ENCODE assay signal across 24 cellular contexts in the genomic region with DNA sequence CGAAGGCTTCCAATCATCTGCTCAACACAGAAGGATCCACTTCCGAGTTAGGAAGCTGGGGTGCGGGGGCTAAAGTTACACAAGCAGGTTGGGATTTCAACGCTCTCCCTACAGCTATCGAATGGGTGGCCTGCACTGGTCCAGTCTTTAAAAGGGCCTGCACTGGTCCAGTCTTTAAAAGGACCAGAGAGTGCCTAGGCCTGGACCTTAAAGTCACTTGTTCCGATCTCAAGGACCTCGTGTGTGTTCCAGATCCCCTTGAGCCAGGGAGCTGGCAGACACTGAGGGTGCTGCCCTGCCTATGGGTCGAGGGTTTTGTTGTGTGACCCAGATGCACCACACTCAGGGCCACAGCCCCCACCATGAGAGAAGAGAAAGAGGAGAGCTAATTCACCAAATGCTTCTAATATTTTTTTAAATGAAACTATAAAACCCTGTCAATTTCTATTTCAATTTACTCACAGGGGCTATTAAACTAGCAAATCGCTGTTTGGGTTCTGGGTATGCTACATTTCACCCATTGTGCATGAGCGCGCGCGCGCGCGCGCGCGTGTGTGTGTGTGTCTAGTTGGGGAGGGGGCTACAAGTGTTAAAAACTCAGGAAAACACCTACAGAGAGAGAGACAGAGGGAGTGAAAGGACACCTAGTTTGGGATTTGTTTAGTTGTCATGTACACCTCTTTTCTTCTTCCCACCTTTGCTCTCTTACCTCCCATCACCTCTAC. TPM values are rescaled to one million over a fixed set of nuclear protein-coding genes. Genes with fewer than 3 reads are reported as not detected.
DNase-seq lines count a peak whose midpoint lies in the region; ATAC-seq, FAIRE-seq and TF ChIP-seq lines count a peak whose summit lies in the region.
"Had no signal": no experiment of that assay in that cellular context is flagged by ENCODE, and none has a peak within 500 bp of the region (broad histone marks: within the 10 kb centered on the region; RNA-seq: fewer than 3 reads in every experiment).

No MANE protein-coding gene starts in this region.

- peak overlapping the region; percentile 73 for H3K4me2 ChIP-seq in K562 (ENCODE audit: insufficient read depth, low read length)

- peak overlapping the region; percentile 84 for H2AFZ ChIP-seq in K562 (ENCODE audit: low read depth, low read length)

- BruUV-seq in K562 (replicated peaks; lab: Mats Ljungman, UMichigan), result no TSS peak

- TF ChIP-seq POLR2A in K562 (conservative IDR thresholded peaks at IDR 0.05), result no peak

- FAIRE-seq in K562 (lab: Jason Lieb, UNC), result peak; percentile 51

- H3K27ac ChIP-seq in HUES6 (ENCODE audit: low read depth, low read length), result no peak overlapping the region
- no peak overlapping the region; the same call in 2 of the 3 replicates for H3K27ac ChIP-seq in K562 (ENCODE audit: extremely low read depth, low read depth, low read length)
- peak overlapping the region in 11 of 21 experiments; percentile 10 to 97 (median 60) for H3K27ac ChIP-seq in skin epidermis
- H3K27ac ChIP-seq in RWPE1, result no peak overlapping the region
- H3K27ac ChIP-seq: ascending aorta, dorsolateral prefrontal cortex, foreskin keratinocyte, transverse colon had no signal

- H3K9ac ChIP-seq in HUES6 (ENCODE audit: low read length) (no peak overlapping the region), K562 (ENCODE audit: insufficient read depth in 1 of 2, low read depth in 2 of 2, low read length in 2 of 2) (peak overlapping the region; percentile 37 to 80; a peak in 2 of 4 replicates)

- no peaks in the 10 kb centered on the region for H3K79me2 ChIP-seq in K562 (ENCODE audit: control insufficient read depth, insufficient read depth, low read length)

- DNase-seq in K562 (ENCODE audit: extremely low read depth in 1 of 4, low spot score in 3 of 4), result no peak
- no peak for DNase-seq in NCI-H748 treated with DMSO at 0.1 percent for 48 hours (lab: John Stamatoyannopoulos, UW)
- DNase-seq in RWPE1 (ENCODE audit: low spot score), result no peak
- no peak for DNase-seq in hippocampal formation (lab: John Stamatoyannopoulos, UW)
- DNase-seq: activated B cell treated with CpG ODN at 0.5 μM for 24 hours; CD8-positive, alpha-beta T cell; dorsolateral prefrontal cortex; foreskin keratinocyte; GDM1; GOT3; islet precursor cell; Kasumi-1; NCI-H187; NCI-H526; stimulated activated CD8-positive, alpha-beta memory T cell treated with anti-CD3 and anti-CD28 coated beads, Interleukin-4, amount 100 ng/mL, for 48 hours; transverse colon had no signal

- no peaks in the 10 kb centered on the region for H3K9me1 ChIP-seq in K562 (ENCODE audit: control insufficient read depth, insufficient read depth, low read length)

- peak; percentile 63 for ATAC-seq in K562
- ATAC-seq: CD8-positive, alpha-beta T cell had no signal

- H3K4me1 ChIP-seq in HUES6 (ENCODE audit: control insufficient read depth, insufficient read depth, low read length) (peaks cover 57% of the 10 kb centered on the region), K562 (replicated peaks in 1 of 2; ENCODE audit: control insufficient read depth in 2 of 2, insufficient read depth in 2 of 2, low read length in 2 of 2) (peaks cover 9 to 15% of the 10 kb centered on the region in 2 experiments; a peak in 4 of 5 replicates)
- H3K4me1 ChIP-seq: ascending aorta, transverse colon had no signal

- H3K4me3 ChIP-seq in HUES6 (ENCODE audit: low read depth, low read length), result peak overlapping the region; percentile 33; the same call in 1 of the 2 replicates
- H3K4me3 ChIP-seq in K562, result no peak overlapping the region
- H3K4me3 ChIP-seq in iPS-18c (ENCODE audit: insufficient read depth, low read depth, low read length), result peak overlapping the region; percentile 1; the same call in 1 of the 2 replicates
- H3K4me3 ChIP-seq in skin epidermis, result no peak overlapping the region
- H3K4me3 ChIP-seq: ascending aorta, dorsolateral prefrontal cortex, lung, transverse colon had no signal

- H3K36me3 ChIP-seq in HUES6 (ENCODE audit: control insufficient read depth, insufficient read depth, low read length), result no peaks in the 10 kb centered on the region
- H3K36me3 ChIP-seq in K562 (ENCODE audit: control insufficient read depth, insufficient read depth, low read length), result no peaks in the 10 kb centered on the region
- H3K36me3 ChIP-seq: ascending aorta, transverse colon had no signal

- in situ Hi-C loops in K562 (cut with MboI), result no loop called here

- CTCF ChIA-PET in K562 (lab: Yijun Ruan, JAX; ENCODE audit: low intra/inter-chr PET ratio) (no interaction called here), RWPE1 (lab: Yijun Ruan, JAX) (no interaction called here)

- POLR2A ChIA-PET in K562 (lab: Yijun Ruan, JAX), result interaction anchor here (0.6 kb wide), 1 partner anchor 13 kb away, joined by 3 read pairs; no protein-coding TSS in a partner anchor
- POLR2A ChIA-PET in RWPE1 (lab: Yijun Ruan, JAX; ENCODE audit: low non-redundant PET), result no interaction called here

- no peaks in the 10 kb centered on the region for H4K20me1 ChIP-seq in K562 (replicated peaks; ENCODE audit: control insufficient read depth, insufficient read depth, low read length)

- no peaks in the 10 kb centered on the region for H3K9me3 ChIP-seq in HUES6 (ENCODE audit: control insufficient read depth, insufficient read depth, low read depth, low read length)
- no peaks in the 10 kb centered on the region for H3K9me3 ChIP-seq in K562 (replicated peaks; ENCODE audit: control insufficient read depth, insufficient read depth, low read depth, low read length)
- H3K9me3 ChIP-seq in iPS-18c (ENCODE audit: control insufficient read depth, insufficient read depth, low read length), result no peaks in the 10 kb centered on the region
- H3K9me3 ChIP-seq: ascending aorta, transverse colon had no signal

- intact Hi-C loops in K562 (cut with micrococcal nuclease), result no loop called here

- 72% methylated on average over 19 of the region's 19 CpGs for WGBS in K562 (ENCODE audit: insufficient coverage, low coverage, missing lambda C conversion rate)

- TF ChIP-seq EP300 in K562 (IDR thresholded peaks at IDR 0.05; ENCODE audit: low read length), result no peak

- TF ChIP-seq RAD21 in K562 (CRISPR knock-in tag; conservative IDR thresholded peaks at IDR 0.05 in 1 of 2, IDR thresholded peaks at IDR 0.05 in 1 of 2), result no peak

- H3K27me3 ChIP-seq in HUES6 (ENCODE audit: control insufficient read depth, insufficient read depth, low read length) (peaks cover 100% of the 10 kb centered on the region), K562 (ENCODE audit: control insufficient read depth in 2 of 2, insufficient read depth in 2 of 2, low read length in 2 of 2) (no peaks in the 10 kb centered on the region)

- TF ChIP-seq CTCF in K562 (IDR thresholded peaks at IDR 0.05 in 2 of 3, conservative IDR thresholded peaks at IDR 0.05 in 1 of 3; ENCODE audit: insufficient read depth in 2 of 3, low read depth in 1 of 3, low read length in 3 of 3), result no peak
- TF ChIP-seq CTCF in RWPE1 (conservative IDR thresholded peaks at IDR 0.05; ENCODE audit: low read depth), result no peak

TF ChIP-seq in K562, 482 proteins besides CTCF, POLR2A, EP300 and RAD21 (continues in another document):
- TF ChIP-seq ZC3H4 (CRISPR knock-in tag; IDR thresholded peaks at IDR 0.05; ENCODE audit: borderline replicate concordance) (no peak), L3MBTL2 (IDR thresholded peaks at IDR 0.05) (0 out of 2 replicates have a peak, but pooled peaks have one; percentile 3), MTA1 (IDR thresholded peaks at IDR 0.05; ENCODE audit: borderline replicate concordance) (no peak), CTBP1 (IDR thresholded peaks at IDR 0.05; ENCODE audit: borderline replicate concordance) (peak; percentile 1; the same call in 1 of the 2 replicates), BRD4 (IDR thresholded peaks at IDR 0.05) (no peak), ZNF12 (CRISPR knock-in tag; IDR thresholded peaks at IDR 0.05) (no peak), FOXA1 (IDR thresholded peaks at IDR 0.05; ENCODE audit: borderline replicate concordance) (no peak), ARID2 (IDR thresholded peaks at IDR 0.05) (no peak), MECOM (CRISPR knock-in tag; IDR thresholded peaks at IDR 0.05) (no peak), ZNF239 (CRISPR knock-in tag; IDR thresholded peaks at IDR 0.05) (no peak)
- TF ChIP-seq, protein P1, sequence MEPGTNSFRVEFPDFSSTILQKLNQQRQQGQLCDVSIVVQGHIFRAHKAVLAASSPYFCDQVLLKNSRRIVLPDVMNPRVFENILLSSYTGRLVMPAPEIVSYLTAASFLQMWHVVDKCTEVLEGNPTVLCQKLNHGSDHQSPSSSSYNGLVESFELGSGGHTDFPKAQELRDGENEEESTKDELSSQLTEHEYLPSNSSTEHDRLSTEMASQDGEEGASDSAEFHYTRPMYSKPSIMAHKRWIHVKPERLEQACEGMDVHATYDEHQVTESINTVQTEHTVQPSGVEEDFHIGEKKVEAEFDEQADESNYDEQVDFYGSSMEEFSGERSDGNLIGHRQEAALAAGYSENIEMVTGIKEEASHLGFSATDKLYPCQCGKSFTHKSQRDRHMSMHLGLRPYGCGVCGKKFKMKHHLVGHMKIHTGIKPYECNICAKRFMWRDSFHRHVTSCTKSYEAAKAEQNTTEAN (CRISPR knock-in tag; IDR thresholded peaks at IDR 0.05), result no peak

RNA-seq across cellular contexts. Expression of a gene that starts 7.5 kb away (rescaled TPM):
- total RNA-seq in K562 (2011; cell fraction: chromatin; rRNA removed; ENCODE audit: low replicate concordance), result not detected in 2 replicates
- not detected in 2 replicates for total RNA-seq in K562 (2011; cell fraction: nucleolus; rRNA removed)
- total RNA-seq in K562 (2011; cell fraction: nucleoplasm; rRNA removed), result not detected in 2 replicates
- total RNA-seq in K562 (2014; rRNA removed) (not detected in 2 replicates), K562 (2014; rRNA removed; fragmentation: Illumina TruSeq; extraction: Trizol) (not detected in 2 replicates), K562 (2015; rRNA removed; fragmentation: Illumina TruSeq; extraction: Trizol) (not detected in 2 replicates), K562 (2021) (not detected in 2 replicates)
- polyA plus RNA-seq in K562 (2011; rRNA removed) (not detected in 2 replicates), K562 (2014; fragmentation: Illumina TruSeq; extraction: Trizol) (not detected in 2 replicates), K562 (2014; fragmentation: Nextera tagmentation; extraction: Ambion mirVana) (not detected), K562 (2014; rRNA removed) (not detected in 2 replicates)
- 0.01 TPM in 1 of 2 replicates, not detected in the other for polyA plus RNA-seq in K562 (2011; cell fraction: cytosol; rRNA removed)
- polyA plus RNA-seq in K562 (2011; cell fraction: nucleus; rRNA removed), result 0.06 TPM in 2 replicates
- 0.01 TPM in 1 of 2 replicates, not detected in the other for polyA plus RNA-seq in K562 (2012)
- polyA minus RNA-seq in K562 (2011; rRNA and poly(A)+ RNA removed), result not detected in 2 replicates
- not detected in 2 replicates for polyA minus RNA-seq in K562 (2011; cell fraction: cytosol; rRNA and poly(A)+ RNA removed)
- not detected in 2 replicates for polyA minus RNA-seq in K562 (2011; cell fraction: nucleus; rRNA and poly(A)+ RNA removed)
- total RNA-seq: activated B cell treated with CpG ODN at 0.5 μM for 24 hours; activated T-helper 1 cell treated with anti-CD3 and anti-CD28 coated beads, Interleukin-12 subunit alpha, Interleukin-12 subunit beta, Interleukin-2, Interleukin-4 antibody, amounts not matched to agents 30 ng/mL and 10 ng/mL and 1 ng/mL, durations not matched to agents 14 hours and 24 hours and 36 hours; ascending aorta; CD8-positive, alpha-beta T cell; HT1080; lung; mucosa of gallbladder; transverse colon had no signal

Comparison
In these comparisons a context has a peak if more than half of its experiments do, and no peak if none do; other contexts are left out.
1. H3K27ac ChIP-seq: peak in skin epidermis (11 of 21); none in HUES6 (single experiment), K562 (single experiment) and RWPE1 (single experiment).
2. H3K4me3 ChIP-seq: peak in HUES6 (single experiment) and iPS-18c (single experiment); none in K562 (single experiment) and skin epidermis (0 of 7).